ENCODE assay signal across 20 cellular contexts in the genomic region with DNA sequence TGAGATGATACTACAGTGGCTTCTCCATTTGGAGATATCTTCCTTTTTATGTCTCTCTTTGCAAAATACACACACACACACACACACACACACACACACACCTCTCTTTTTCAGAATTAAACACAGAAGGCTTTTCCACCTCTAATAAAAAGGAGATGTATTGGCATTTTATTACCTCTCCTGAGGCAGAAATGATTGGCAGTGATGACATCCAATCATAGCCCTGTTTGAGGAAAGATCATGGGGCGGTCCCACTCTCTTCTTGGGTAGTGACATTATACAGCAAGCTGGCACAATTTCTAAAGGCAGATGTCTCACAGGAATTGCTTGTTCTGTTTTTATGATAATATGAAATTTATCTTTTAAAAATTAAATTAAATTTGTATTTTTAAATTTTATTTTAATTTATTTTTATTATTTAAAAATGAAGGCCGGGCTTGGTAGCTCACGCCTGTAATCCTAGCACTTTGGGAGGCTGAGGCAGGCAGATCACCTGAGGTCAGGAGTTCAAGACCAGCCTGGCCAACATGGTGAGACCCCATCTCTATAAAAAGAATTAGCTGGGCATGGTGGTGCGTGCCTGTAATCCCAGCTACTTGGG. TPM values are rescaled to one million over a fixed set of nuclear protein-coding genes. Genes with fewer than 3 reads are reported as not detected.
"Had no signal": no experiment of that assay in that cellular context is flagged by ENCODE, and none has a peak within 500 bp of the region (broad histone marks: within the 10 kb centered on the region; RNA-seq: fewer than 3 reads in every experiment).

No MANE protein-coding gene starts in this region.

- H3K27me3 Mint-ChIP-seq: dendritic cell treated with granulocyte-macrophage colony-stimulating factor and Interleukin-4, amounts not matched to agents 40 ng/mL and 50 ng/mL, for 4 days; naive thymus-derived CD8-positive, alpha-beta T cell; progenitor cell of endocrine pancreas; stimulated activated naive B cell treated with anti-CD40 and anti-IgM and Interleukin-4, amounts not matched to agents 10 μg/mL and 1 μg/mL and 100 μg/mL, for 72 hours had no signal

- H3K27me3 ChIP-seq: brain microvascular endothelial cell, neutrophil, right lobe of liver, tibial nerve had no signal

- H3K36me3 Mint-ChIP-seq: naive thymus-derived CD8-positive, alpha-beta T cell had no signal

- H3K4me3 ChIP-seq: lung, right lobe of liver, tibial nerve had no signal

- H3K27ac Mint-ChIP-seq: activated naive CD4-positive, alpha-beta T cell treated with anti-CD3 and anti-CD28 coated beads, Interleukin-2, amount 50 U/mL, for 72 hours; dendritic cell treated with granulocyte-macrophage colony-stimulating factor and Interleukin-4, amounts not matched to agents 40 ng/mL and 50 ng/mL, for 4 days; effector memory CD8-positive, alpha-beta T cell; progenitor cell of endocrine pancreas; stimulated activated naive B cell treated with anti-CD40 and anti-IgM and Interleukin-4, amounts not matched to agents 10 μg/mL and 1 μg/mL and 100 μg/mL, for 72 hours had no signal

- DNase-seq: activated CD4-positive, alpha-beta T cell treated with anti-CD3 and anti-CD28 coated beads, Interleukin-2, amount 50 U/mL, for 1 hour; activated effector memory CD4-positive, alpha-beta T cell treated with Interleukin-2 at 50 U/mL for 16 hours; activated T-cell treated with anti-CD3 and anti-CD28 coated beads, Interleukin-2, amount 50 U/mL, for 1 hour; brain microvascular endothelial cell; cerebellar nuclear complex; effector memory CD8-positive, alpha-beta T cell; foreskin fibroblast; left cardiac atrium; naive thymus-derived CD8-positive, alpha-beta T cell; right lobe of liver; stimulated activated CD4-positive, alpha-beta T cell treated with anti-CD3 and anti-CD28 coated beads, Interleukin-2, amount 100 ng/mL, for 24 hours; stimulated activated naive B cell treated with anti-CD40 and anti-IgM and Interleukin-4, amounts not matched to agents 10 μg/mL and 1 μg/mL and 100 μg/mL, for 72 hours had no signal

- H3K27ac ChIP-seq: brain microvascular endothelial cell, neutrophil, right lobe of liver, tibial nerve had no signal

- H3K9me3 Mint-ChIP-seq: activated naive CD4-positive, alpha-beta T cell treated with anti-CD3 and anti-CD28 coated beads, Interleukin-2, amount 50 U/mL, for 72 hours; effector memory CD8-positive, alpha-beta T cell had no signal

- H3K4me3 Mint-ChIP-seq: dendritic cell treated with granulocyte-macrophage colony-stimulating factor and Interleukin-4, amounts not matched to agents 40 ng/mL and 50 ng/mL, for 4 days; effector memory CD8-positive, alpha-beta T cell; naive thymus-derived CD8-positive, alpha-beta T cell; stimulated activated naive B cell treated with anti-CD40 and anti-IgM and Interleukin-4, amounts not matched to agents 10 μg/mL and 1 μg/mL and 100 μg/mL, for 72 hours had no signal

- H3K9me3 ChIP-seq: neutrophil, right lobe of liver had no signal

- H3K4me1 ChIP-seq: right lobe of liver, tibial nerve had no signal

- H3K36me3 ChIP-seq: brain microvascular endothelial cell, neutrophil, right lobe of liver, tibial nerve had no signal

RNA-seq across cellular contexts. Expression of a gene that starts 15.6 kb away (rescaled TPM):
- total RNA-seq: activated naive CD4-positive, alpha-beta T cell treated with anti-CD3 and anti-CD28 coated beads, Interleukin-2, amount 50 U/mL, for 72 hours; epithelial cell of proximal tubule; left cardiac atrium; right lobe of liver; subcutaneous adipose tissue; tibial nerve had no signal
